In genomic region chr10:126240483-126240882, GRCh38 we compare ENCODE assay signal across 13 cellular contexts.
DNase-seq lines count a peak whose midpoint lies in the region; ATAC-seq, FAIRE-seq and TF ChIP-seq lines count a peak whose summit lies in the region.
"Had no signal": no experiment of that assay in that cellular context is flagged by ENCODE, and none has a peak within 500 bp of the region (broad histone marks: within the 10 kb centered on the region; RNA-seq: fewer than 3 reads in every experiment).

No MANE protein-coding gene starts in this region.

- TF ChIP-seq CTCF in astrocyte (IDR thresholded peaks at IDR 0.05; ENCODE audit: insufficient read depth, low read depth, low read length) (no peak), WTC11 (IDR thresholded peaks at IDR 0.05) (no peak)

- no peaks in the 10 kb centered on the region for H3K27me3 Mint-ChIP-seq in astrocyte (ENCODE audit: low read depth, unreplicated experiment)
- H3K27me3 Mint-ChIP-seq in WTC11 (ENCODE audit: low read depth), result no peaks in the 10 kb centered on the region

- DNase-seq in NCI-H2029 (lab: John Stamatoyannopoulos, UW), result peak; percentile 52
- no peak for DNase-seq in astrocyte (ENCODE audit: low read depth)
- peak in 37 of 49 donors; percentile 15 to 78 (median 47) for DNase-seq in substantia nigra (lab: John Stamatoyannopoulos, UW)
- DNase-seq in activated T-cell treated with anti-CD3 and anti-CD28 coated beads for 4 hours, result no peak
- no peak for DNase-seq in stimulated activated effector memory CD8-positive, alpha-beta T cell treated with anti-CD3 and anti-CD28 coated beads, Interleukin-12 subunit alpha, Interleukin-12 subunit beta, amount 100 ng/mL, for 72 hours (ENCODE audit: low spot score in 2 of 2)
- DNase-seq in WTC11 (ENCODE audit: low spot score), result no peak
- DNase-seq: activated CD4-positive, alpha-beta T cell treated with anti-CD3 and anti-CD28 coated beads, Interleukin-2, amount 50 U/mL, for 48 hours; activated gamma-delta T cell; cerebellar nuclear complex; T-helper 2 cell; transverse colon had no signal

- H3K4me1 Mint-ChIP-seq in astrocyte (ENCODE audit: low read depth, unreplicated experiment) (peaks cover 2% of the 10 kb centered on the region), WTC11 (no peaks in the 10 kb centered on the region)
- peaks cover 6% of the 10 kb centered on the region for H3K4me1 Mint-ChIP-seq in stimulated activated effector memory CD8-positive, alpha-beta T cell treated with anti-CD3 and anti-CD28 coated beads, Interleukin-12 subunit alpha, Interleukin-12 subunit beta, amount 100 ng/mL, for 72 hours

- no peak overlapping the region for H2AFZ ChIP-seq in astrocyte (ENCODE audit: low read depth, low read length)

- H3K9ac ChIP-seq in astrocyte (ENCODE audit: low read length), result peak overlapping the region; percentile 9

- CTCF ChIA-PET in WTC11 (lab: Charles Lee), result interaction anchor here (0.5 to 1.1 kb wide), 3 partner anchors 11 to 210 kb away, joined by 3 to 4 read pairs (median 3); no protein-coding TSS in a partner anchor

- peaks cover 79% of the 10 kb centered on the region for H3K79me2 ChIP-seq in astrocyte (ENCODE audit: insufficient read depth, low read length)

- H3K4me1 ChIP-seq in astrocyte (ENCODE audit: insufficient read depth, low read length), result peaks cover 38% of the 10 kb centered on the region
- H3K4me1 ChIP-seq: transverse colon had no signal

- H4K20me1 ChIP-seq in astrocyte (ENCODE audit: insufficient read depth, low read length), result no peaks in the 10 kb centered on the region

- H3K9me3 Mint-ChIP-seq in astrocyte (ENCODE audit: unreplicated experiment) (no peaks in the 10 kb centered on the region), WTC11 (no peaks in the 10 kb centered on the region; the same call in 1 of the 2 replicates)
- H3K9me3 Mint-ChIP-seq in stimulated activated effector memory CD8-positive, alpha-beta T cell treated with anti-CD3 and anti-CD28 coated beads, Interleukin-12 subunit alpha, Interleukin-12 subunit beta, amount 100 ng/mL, for 72 hours, result no peaks in the 10 kb centered on the region

- no peaks in the 10 kb centered on the region for H3K27me3 ChIP-seq in astrocyte (ENCODE audit: insufficient read depth, low read length)
- H3K27me3 ChIP-seq in layer of hippocampus (ENCODE audit: control insufficient read depth, insufficient read depth, low read length), result no peaks in the 10 kb centered on the region
- H3K27me3 ChIP-seq: transverse colon had no signal

- H3K4me2 ChIP-seq in astrocyte (ENCODE audit: low read length), result no peak overlapping the region

- ATAC-seq in stimulated activated effector memory CD8-positive, alpha-beta T cell treated with anti-CD3 and anti-CD28 coated beads, Interleukin-12 subunit alpha, Interleukin-12 subunit beta, amount 100 ng/mL, for 72 hours, result no peak
- ATAC-seq in WTC11, result no peak

- H3K27ac ChIP-seq in astrocyte (ENCODE audit: low read depth, low read length) (no peak overlapping the region), layer of hippocampus (ENCODE audit: low read depth, low read length) (peak overlapping the region; percentile 72), substantia nigra (ENCODE audit: low read depth, low read length, poor library complexity, severe bottlenecking) (peak overlapping the region; percentile 44)
- H3K27ac ChIP-seq: transverse colon had no signal

- FAIRE-seq in astrocyte (lab: Jason Lieb, UNC), result no peak
- FAIRE-seq: RCC 7860 had no signal

- H3K27ac Mint-ChIP-seq in astrocyte (ENCODE audit: unreplicated experiment) (no peak overlapping the region), WTC11 (no peak overlapping the region)
- H3K27ac Mint-ChIP-seq in stimulated activated effector memory CD8-positive, alpha-beta T cell treated with anti-CD3 and anti-CD28 coated beads, Interleukin-12 subunit alpha, Interleukin-12 subunit beta, amount 100 ng/mL, for 72 hours, result no peak overlapping the region

- peaks cover 4% of the 10 kb centered on the region for H3K36me3 Mint-ChIP-seq in astrocyte (ENCODE audit: low read depth, unreplicated experiment)
- H3K36me3 Mint-ChIP-seq in stimulated activated effector memory CD8-positive, alpha-beta T cell treated with anti-CD3 and anti-CD28 coated beads, Interleukin-12 subunit alpha, Interleukin-12 subunit beta, amount 100 ng/mL, for 72 hours, result no peaks in the 10 kb centered on the region
- no peaks in the 10 kb centered on the region for H3K36me3 Mint-ChIP-seq in WTC11

- H3K9me3 ChIP-seq in astrocyte (ENCODE audit: insufficient read depth, low read depth, low read length), result no peaks in the 10 kb centered on the region
- H3K9me3 ChIP-seq: transverse colon had no signal

- H3K36me3 ChIP-seq in astrocyte (ENCODE audit: insufficient read depth, low read length), result no peaks in the 10 kb centered on the region
- H3K36me3 ChIP-seq: transverse colon had no signal

- no peak overlapping the region for H3K4me3 ChIP-seq in astrocyte (ENCODE audit: insufficient read depth, low read depth, low read length)
- H3K4me3 ChIP-seq: transverse colon had no signal

- POLR2A ChIA-PET in WTC11 (lab: Charles Lee), result no interaction called here

- H3K4me3 Mint-ChIP-seq in astrocyte (ENCODE audit: unreplicated experiment) (no peak overlapping the region), WTC11 (no peak overlapping the region)
- H3K4me3 Mint-ChIP-seq in stimulated activated effector memory CD8-positive, alpha-beta T cell treated with anti-CD3 and anti-CD28 coated beads, Interleukin-12 subunit alpha, Interleukin-12 subunit beta, amount 100 ng/mL, for 72 hours, result no peak overlapping the region

TF ChIP-seq in WTC11, 78 proteins besides CTCF, POLR2A, EP300 and RAD21 (continues in another document):
- no peak for TF ChIP-seq AR (CRISPR knock-in tag; IDR thresholded peaks at IDR 0.05)
- TF ChIP-seq FOXP4 (CRISPR knock-in tag; IDR thresholded peaks at IDR 0.05), result no peak
- no peak for TF ChIP-seq ZNF219 (CRISPR knock-in tag; IDR thresholded peaks at IDR 0.05; ENCODE audit: borderline replicate concordance)
- TF ChIP-seq ZBTB21 (CRISPR knock-in tag; IDR thresholded peaks at IDR 0.05; ENCODE audit: borderline replicate concordance), result no peak
- TF ChIP-seq ZNF416 (CRISPR knock-in tag; IDR thresholded peaks at IDR 0.05), result no peak
- TF ChIP-seq PREB (CRISPR knock-in tag; IDR thresholded peaks at IDR 0.05; ENCODE audit: borderline replicate concordance), result no peak
- TF ChIP-seq ATF3 (CRISPR knock-in tag; conservative IDR thresholded peaks at IDR 0.05), result no peak
- no peak for TF ChIP-seq CREB1 (CRISPR knock-in tag; IDR thresholded peaks at IDR 0.05)
- TF ChIP-seq RELA (CRISPR knock-in tag; IDR thresholded peaks at IDR 0.05; ENCODE audit: borderline replicate concordance), result no peak
- no peak for TF ChIP-seq ZNF138 (CRISPR knock-in tag; conservative IDR thresholded peaks at IDR 0.05)
- TF ChIP-seq ZMAT4 (CRISPR knock-in tag; IDR thresholded peaks at IDR 0.05), result no peak

Comparison
In these comparisons a context has a peak if more than half of its experiments do, and no peak if none do; other contexts are left out.
1. DNase-seq: peak in NCI-H2029 (single experiment) and substantia nigra (37 of 49); none in astrocyte (single experiment), activated T-cell treated with anti-CD3 and anti-CD28 coated beads for 4 hours (single experiment), stimulated activated effector memory CD8-positive, alpha-beta T cell treated with anti-CD3 and anti-CD28 coated beads, Interleukin-12 subunit alpha, Interleukin-12 subunit beta, amount 100 ng/mL, for 72 hours (0 of 2) and WTC11 (single experiment).